ENCODE assay signal across 23 cellular contexts in genomic region chr17:73821665-73822064, GRCh38.
"Had no signal": no experiment of that assay in that cellular context is flagged by ENCODE, and none has a peak within 500 bp of the region (broad histone marks: within the 10 kb centered on the region; RNA-seq: fewer than 3 reads in every experiment).

No MANE protein-coding gene starts in this region.

- H3K36me3 ChIP-seq: esophagus muscularis mucosa, sigmoid colon, suprapubic skin, tibial artery had no signal

- FAIRE-seq: colon, frontal cortex, kidney, small intestine had no signal

- H3K9ac ChIP-seq: parathyroid adenoma had no signal

- H3K36me3 Mint-ChIP-seq: activated naive CD8-positive, alpha-beta T cell; mesothelial cell of epicardium had no signal

- H2AFZ ChIP-seq: parathyroid adenoma had no signal

- H3K27ac ChIP-seq: esophagus muscularis mucosa, parathyroid adenoma, psoas muscle, sigmoid colon, suprapubic skin, tibial artery had no signal

- H3K4me3 Mint-ChIP-seq: activated T-cell treated with anti-CD3 and anti-CD28 coated beads, Interleukin-2, amount 50 U/mL, for 72 hours; mesothelial cell of epicardium; naive B cell; neural crest cell; T-helper 2 cell treated with Interferon-gamma antibody and Interleukin-4, amounts not matched to agents 5 μg/mL and 100 μg/mL, for 36 hours had no signal

- H3K9me3 Mint-ChIP-seq: activated T-cell treated with anti-CD3 and anti-CD28 coated beads, Interleukin-2, amount 50 U/mL, for 72 hours; T-helper 2 cell treated with Interferon-gamma antibody and Interleukin-4, amounts not matched to agents 5 μg/mL and 100 μg/mL, for 36 hours had no signal

- H3K27ac Mint-ChIP-seq: activated naive CD8-positive, alpha-beta T cell; activated T-cell treated with anti-CD3 and anti-CD28 coated beads, Interleukin-2, amount 50 U/mL, for 72 hours; mesothelial cell of epicardium; naive B cell; T-helper 2 cell treated with Interferon-gamma antibody and Interleukin-4, amounts not matched to agents 5 μg/mL and 100 μg/mL, for 36 hours had no signal

- H3K27me3 Mint-ChIP-seq: activated naive CD8-positive, alpha-beta T cell had no signal

- DNase-seq: activated CD4-positive, alpha-beta T cell treated with anti-CD3 and anti-CD28 coated beads for 4 hours; activated CD4-positive, alpha-beta T cell treated with anti-CD3 and anti-CD28 coated beads, Interleukin-2, amount 50 U/mL, for 4 hours; activated naive CD4-positive, alpha-beta T cell treated with Interleukin-2 at 50 U/mL for 16 hours; activated T-cell treated with anti-CD3 and anti-CD28 coated beads for 4 hours; activated T-cell treated with anti-CD3 and anti-CD28 coated beads, Interleukin-2, amount 50 U/mL, for 72 hours; dermis blood vessel endothelial cell; effector CD4-positive, alpha-beta T cell; naive B cell; occipital lobe; psoas muscle; tibial artery had no signal

- H3K4me1 Mint-ChIP-seq: mesothelial cell of epicardium, naive B cell had no signal

- H3K4me1 ChIP-seq: esophagus muscularis mucosa, parathyroid adenoma, psoas muscle, sigmoid colon, tibial artery had no signal

- H3K9me3 ChIP-seq: esophagus muscularis mucosa, psoas muscle, sigmoid colon, suprapubic skin, tibial artery had no signal

- H3K79me2 ChIP-seq: parathyroid adenoma had no signal

- H3K4me3 ChIP-seq: esophagus muscularis mucosa, psoas muscle, sigmoid colon, suprapubic skin, tibial artery had no signal
